Comparison of ENCODE assay signal across 1 cellular context in the genomic region with DNA sequence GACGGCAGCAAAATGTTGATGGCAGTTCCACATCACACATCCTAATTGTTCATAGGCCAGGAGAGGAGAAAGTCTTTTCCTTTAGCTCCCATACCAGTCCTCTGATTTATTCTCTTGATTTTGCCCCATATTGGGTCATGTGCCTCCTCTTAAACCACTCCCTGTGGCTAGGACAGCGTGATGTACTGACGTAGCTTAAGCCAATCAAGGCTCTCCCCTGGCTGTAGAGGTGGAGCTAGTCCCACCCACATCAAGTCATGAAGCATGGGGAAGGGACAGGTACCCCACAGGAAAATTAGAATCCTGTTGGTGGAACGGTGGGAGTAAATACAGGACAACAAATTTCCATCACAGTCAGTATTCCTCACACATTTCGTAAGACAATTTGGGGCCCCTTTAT.
TF ChIP-seq lines count a peak whose summit lies in the region.

No MANE protein-coding gene starts in this region.

TF ChIP-seq in WTC11, 78 proteins besides CTCF, POLR2A, EP300 and RAD21 (continued from another document):
- TF ChIP-seq, protein P1, sequence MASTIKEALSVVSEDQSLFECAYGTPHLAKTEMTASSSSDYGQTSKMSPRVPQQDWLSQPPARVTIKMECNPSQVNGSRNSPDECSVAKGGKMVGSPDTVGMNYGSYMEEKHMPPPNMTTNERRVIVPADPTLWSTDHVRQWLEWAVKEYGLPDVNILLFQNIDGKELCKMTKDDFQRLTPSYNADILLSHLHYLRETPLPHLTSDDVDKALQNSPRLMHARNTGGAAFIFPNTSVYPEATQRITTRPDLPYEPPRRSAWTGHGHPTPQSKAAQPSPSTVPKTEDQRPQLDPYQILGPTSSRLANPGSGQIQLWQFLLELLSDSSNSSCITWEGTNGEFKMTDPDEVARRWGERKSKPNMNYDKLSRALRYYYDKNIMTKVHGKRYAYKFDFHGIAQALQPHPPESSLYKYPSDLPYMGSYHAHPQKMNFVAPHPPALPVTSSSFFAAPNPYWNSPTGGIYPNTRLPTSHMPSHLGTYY (CRISPR knock-in tag; IDR thresholded peaks at IDR 0.05): no peak
- TF ChIP-seq, protein P2, sequence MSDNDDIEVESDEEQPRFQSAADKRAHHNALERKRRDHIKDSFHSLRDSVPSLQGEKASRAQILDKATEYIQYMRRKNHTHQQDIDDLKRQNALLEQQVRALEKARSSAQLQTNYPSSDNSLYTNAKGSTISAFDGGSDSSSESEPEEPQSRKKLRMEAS (CRISPR knock-in tag; IDR thresholded peaks at IDR 0.05): no peak
- TF ChIP-seq, protein P3, sequence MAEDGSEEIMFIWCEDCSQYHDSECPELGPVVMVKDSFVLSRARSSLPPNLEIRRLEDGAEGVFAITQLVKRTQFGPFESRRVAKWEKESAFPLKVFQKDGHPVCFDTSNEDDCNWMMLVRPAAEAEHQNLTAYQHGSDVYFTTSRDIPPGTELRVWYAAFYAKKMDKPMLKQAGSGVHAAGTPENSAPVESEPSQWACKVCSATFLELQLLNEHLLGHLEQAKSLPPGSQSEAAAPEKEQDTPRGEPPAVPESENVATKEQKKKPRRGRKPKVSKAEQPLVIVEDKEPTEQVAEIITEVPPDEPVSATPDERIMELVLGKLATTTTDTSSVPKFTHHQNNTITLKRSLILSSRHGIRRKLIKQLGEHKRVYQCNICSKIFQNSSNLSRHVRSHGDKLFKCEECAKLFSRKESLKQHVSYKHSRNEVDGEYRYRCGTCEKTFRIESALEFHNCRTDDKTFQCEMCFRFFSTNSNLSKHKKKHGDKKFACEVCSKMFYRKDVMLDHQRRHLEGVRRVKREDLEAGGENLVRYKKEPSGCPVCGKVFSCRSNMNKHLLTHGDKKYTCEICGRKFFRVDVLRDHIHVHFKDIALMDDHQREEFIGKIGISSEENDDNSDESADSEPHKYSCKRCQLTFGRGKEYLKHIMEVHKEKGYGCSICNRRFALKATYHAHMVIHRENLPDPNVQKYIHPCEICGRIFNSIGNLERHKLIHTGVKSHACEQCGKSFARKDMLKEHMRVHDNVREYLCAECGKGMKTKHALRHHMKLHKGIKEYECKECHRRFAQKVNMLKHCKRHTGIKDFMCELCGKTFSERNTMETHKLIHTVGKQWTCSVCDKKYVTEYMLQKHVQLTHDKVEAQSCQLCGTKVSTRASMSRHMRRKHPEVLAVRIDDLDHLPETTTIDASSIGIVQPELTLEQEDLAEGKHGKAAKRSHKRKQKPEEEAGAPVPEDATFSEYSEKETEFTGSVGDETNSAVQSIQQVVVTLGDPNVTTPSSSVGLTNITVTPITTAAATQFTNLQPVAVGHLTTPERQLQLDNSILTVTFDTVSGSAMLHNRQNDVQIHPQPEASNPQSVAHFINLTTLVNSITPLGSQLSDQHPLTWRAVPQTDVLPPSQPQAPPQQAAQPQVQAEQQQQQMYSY (CRISPR knock-in tag; IDR thresholded peaks at IDR 0.05): no peak
- TF ChIP-seq SMAD4 (CRISPR knock-in tag; IDR thresholded peaks at IDR 0.05) (no peak), FOXJ3 (CRISPR knock-in tag; IDR thresholded peaks at IDR 0.05; ENCODE audit: borderline replicate concordance) (no peak), CBFB (CRISPR knock-in tag; IDR thresholded peaks at IDR 0.05; ENCODE audit: low read depth) (no peak), ZNF263 (CRISPR knock-in tag; IDR thresholded peaks at IDR 0.05; ENCODE audit: low read depth) (no peak)
- TF ChIP-seq, protein P4, sequence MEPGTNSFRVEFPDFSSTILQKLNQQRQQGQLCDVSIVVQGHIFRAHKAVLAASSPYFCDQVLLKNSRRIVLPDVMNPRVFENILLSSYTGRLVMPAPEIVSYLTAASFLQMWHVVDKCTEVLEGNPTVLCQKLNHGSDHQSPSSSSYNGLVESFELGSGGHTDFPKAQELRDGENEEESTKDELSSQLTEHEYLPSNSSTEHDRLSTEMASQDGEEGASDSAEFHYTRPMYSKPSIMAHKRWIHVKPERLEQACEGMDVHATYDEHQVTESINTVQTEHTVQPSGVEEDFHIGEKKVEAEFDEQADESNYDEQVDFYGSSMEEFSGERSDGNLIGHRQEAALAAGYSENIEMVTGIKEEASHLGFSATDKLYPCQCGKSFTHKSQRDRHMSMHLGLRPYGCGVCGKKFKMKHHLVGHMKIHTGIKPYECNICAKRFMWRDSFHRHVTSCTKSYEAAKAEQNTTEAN (CRISPR knock-in tag; IDR thresholded peaks at IDR 0.05): no peak
